In the genomic region with DNA sequence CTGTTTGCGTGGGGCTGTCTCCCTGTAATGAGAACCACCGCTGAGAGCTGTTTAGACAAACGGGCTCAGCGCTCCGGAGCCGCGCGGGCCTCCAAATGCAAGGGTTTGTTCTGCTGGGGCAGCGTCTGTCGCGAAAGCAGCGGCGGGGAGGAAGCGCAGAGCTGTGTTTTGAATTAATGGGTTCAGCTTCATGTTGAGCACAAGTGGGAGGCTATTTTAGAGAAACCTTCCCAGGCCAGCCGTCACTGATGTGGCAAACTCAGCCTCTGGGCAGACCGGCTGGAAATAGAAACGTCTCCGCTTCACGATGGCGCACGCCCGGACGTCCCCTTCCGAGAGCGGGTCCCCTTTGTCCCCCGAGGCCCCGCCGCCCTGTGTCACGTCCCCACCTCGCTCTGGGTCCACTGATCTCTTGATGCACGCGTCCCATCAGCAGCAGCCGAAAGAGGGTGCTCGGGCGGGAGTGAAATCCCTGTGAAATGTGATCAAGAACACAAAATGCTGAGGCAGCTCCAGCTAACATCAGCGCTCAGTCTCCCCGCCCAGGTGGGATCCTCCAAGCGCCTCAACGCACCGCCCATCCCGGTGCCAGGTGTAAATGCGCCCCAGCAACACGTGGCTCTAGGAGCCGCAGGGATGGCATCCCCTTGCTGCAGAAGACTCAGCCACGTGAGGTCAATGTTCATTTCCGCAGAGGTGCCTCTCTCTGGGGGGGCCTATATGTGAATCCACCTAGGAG, we compare ENCODE assay signal across 8 cellular contexts. TPM values are rescaled to one million over a fixed set of nuclear protein-coding genes. Genes with fewer than 3 reads are reported as not detected.
DNase-seq lines count a peak whose midpoint lies in the region; ATAC-seq and TF ChIP-seq lines count a peak whose summit lies in the region.

No MANE protein-coding gene starts in this region.

- intact Hi-C loops in sciatic nerve (cut with DNase I), result no loop called here

- no peak for TF ChIP-seq CTCF in astrocyte of the cerebellum (IDR thresholded peaks at IDR 0.05; ENCODE audit: low read depth, low read length, missing control alignments)
- no peak for TF ChIP-seq CTCF in GM10266 (IDR thresholded peaks at IDR 0.05; ENCODE audit: control insufficient read depth, insufficient read depth, low read depth, missing control alignments)
- TF ChIP-seq CTCF in GM20000 (IDR thresholded peaks at IDR 0.05; ENCODE audit: extremely low read depth, missing control alignments), result no peak

- peaks cover 8% of the 10 kb centered on the region for H3K4me1 ChIP-seq in iPS-20b (ENCODE audit: insufficient read depth, low read length)

- no peaks in the 10 kb centered on the region for H3K36me3 ChIP-seq in iPS-20b (ENCODE audit: insufficient read depth, low read depth, low read length)

- no peak overlapping the region for H3K27ac ChIP-seq in iPS-20b (ENCODE audit: low read length)

- in situ Hi-C loops in astrocyte of the cerebellum (cut with HindIII; ENCODE audit: low sequenced_read_pairs), result no loop called here

- peaks cover 35% of the 10 kb centered on the region for H3K27me3 ChIP-seq in iPS-20b (ENCODE audit: insufficient read depth, low read length)

- ATAC-seq in sciatic nerve, result peak; percentile 81

- DNase-seq in Ammon's horn (ENCODE audit: low spot score) (peak; percentile 63), HuH-7.5 (ENCODE audit: low spot score) (peak; percentile 25), astrocyte of the cerebellum (ENCODE audit: low read depth) (no peak), sciatic nerve (ENCODE audit: low spot score) (peak; percentile 62), GM10266 (ENCODE audit: extremely low spot score) (no peak), GM20000 (ENCODE audit: low spot score) (no peak)
- DNase-seq in effector CD4-positive, alpha-beta T cell, result no peak

- H3K4me3 ChIP-seq in astrocyte of the cerebellum (ENCODE audit: low read depth, low read length) (peak overlapping the region; percentile 44), iPS-20b (ENCODE audit: low read length) (peak overlapping the region; percentile 81)

- peak overlapping the region; percentile 69; the same call in 1 of the 2 replicates for H3K9ac ChIP-seq in iPS-20b (ENCODE audit: low read depth, low read length)

- no peaks in the 10 kb centered on the region for H3K9me3 ChIP-seq in iPS-20b (ENCODE audit: insufficient read depth, low read depth, low read length)

RNA-seq across cellular contexts. Expression of a gene that starts 44.9 kb away (rescaled TPM):
- total RNA-seq in sciatic nerve, result 15.6 TPM

Comparison
In these comparisons a context has a peak if more than half of its experiments do, and no peak if none do; other contexts are left out.
1. DNase-seq: peak in Ammon's horn (single experiment), HuH-7.5 (single experiment) and sciatic nerve (single experiment); none in astrocyte of the cerebellum (single experiment), GM10266 (single experiment), effector CD4-positive, alpha-beta T cell (single experiment) and GM20000 (single experiment).